In genomic region chr2:37894601-37895000, GRCh38 we compare ENCODE assay signal across 20 cellular contexts. TPM values are rescaled to one million over a fixed set of nuclear protein-coding genes. Genes with fewer than 3 reads are reported as not detected.
A peak's percentile ranks its signal among the peaks of the same experiment; 100 is the strongest.
DNase-seq lines count a peak whose midpoint lies in the region; ATAC-seq, FAIRE-seq and TF ChIP-seq lines count a peak whose summit lies in the region.
"Had no signal": no experiment of that assay in that cellular context is flagged by ENCODE, and none has a peak within 500 bp of the region (broad histone marks: within the 10 kb centered on the region; RNA-seq: fewer than 3 reads in every experiment).

No MANE protein-coding gene starts in this region.

- H3K4me1 ChIP-seq in hepatocyte (ENCODE audit: insufficient read depth) (peaks cover 10% of the 10 kb centered on the region), uterus (no peaks in the 10 kb centered on the region), trophoblast cell (ENCODE audit: control insufficient read depth in 1 of 2, insufficient read depth in 2 of 2, low read length in 2 of 2) (no peaks in the 10 kb centered on the region)
- H3K4me1 ChIP-seq: prostate gland had no signal

- H3K27ac ChIP-seq in hepatocyte (peak overlapping the region; percentile 64), uterus (peak overlapping the region; percentile 61), trophoblast cell (ENCODE audit: low read depth, low read length) (no peak overlapping the region)
- H3K27ac ChIP-seq: lower lobe of right lung, prostate gland had no signal

- no peak overlapping the region for H3K9ac ChIP-seq in trophoblast cell (ENCODE audit: low read length)

- TF ChIP-seq CTCF in hepatocyte (IDR thresholded peaks at IDR 0.05; ENCODE audit: poor library complexity) (no peak), uterus (IDR thresholded peaks at IDR 0.05) (no peak)

- WGBS in hepatocyte (ENCODE audit: low lambda C conversion rate, missing lambda C conversion rate): 49% methylated on average over 4 of the region's 4 CpGs
- WGBS in trophoblast cell (ENCODE audit: extremely low coverage, insufficient coverage, insufficient read length): no CpG with 5 or more reads among the region's 4 CpGs

- ATAC-seq in left cardiac atrium: peak; percentile 47 to 61
- ATAC-seq: activated CD8-positive, alpha-beta memory T cell treated with anti-CD3 and anti-CD28 coated beads, Interleukin-2, amount 10 ng/mL, durations not matched to agents 7 days and 5 days; naive thymus-derived CD4-positive, alpha-beta T cell; stimulated activated naive B cell treated with anti-CD40 and anti-IgM and Interleukin-4, amounts not matched to agents 10 μg/mL and 1 μg/mL and 100 μg/mL, for 72 hours; T-helper 17 cell had no signal

- no peak overlapping the region for H3K4ac ChIP-seq in trophoblast cell (ENCODE audit: low read depth, low read length)

- H3K79me1 ChIP-seq in trophoblast cell (ENCODE audit: low read length): no peaks in the 10 kb centered on the region

- no peak for TF ChIP-seq POLR2A in uterus (IDR thresholded peaks at IDR 0.05)

- H2AFZ ChIP-seq in hepatocyte (no peak overlapping the region), trophoblast cell (ENCODE audit: insufficient read depth, low read length, poor library complexity) (no peak overlapping the region)

- no peak overlapping the region for H2BK120ac ChIP-seq in trophoblast cell (ENCODE audit: insufficient read depth, low read length, poor library complexity)

- H3K4me3 ChIP-seq in hepatocyte (no peak overlapping the region), uterus (no peak overlapping the region), trophoblast cell (ENCODE audit: low read depth, low read length) (no peak overlapping the region)
- H3K4me3 ChIP-seq: lower lobe of right lung, prostate gland had no signal

- H4K20me1 ChIP-seq in hepatocyte (ENCODE audit: insufficient read depth, poor library complexity, severe bottlenecking): no peaks in the 10 kb centered on the region

- no peak overlapping the region for H4K91ac ChIP-seq in trophoblast cell (ENCODE audit: low read depth, low read length)

- no peak overlapping the region for H3K14ac ChIP-seq in trophoblast cell (ENCODE audit: low read length)

- H2AK5ac ChIP-seq in trophoblast cell (ENCODE audit: low read length): no peak overlapping the region

- H2BK5ac ChIP-seq in trophoblast cell (ENCODE audit: low read depth, low read length, poor library complexity): no peak overlapping the region

- no peaks in the 10 kb centered on the region for H3K27me3 ChIP-seq in hepatocyte
- no peaks in the 10 kb centered on the region for H3K27me3 ChIP-seq in uterus
- no peaks in the 10 kb centered on the region for H3K27me3 ChIP-seq in trophoblast cell (ENCODE audit: insufficient read depth, low read length)

- H3K79me2 ChIP-seq in hepatocyte: no peaks in the 10 kb centered on the region
- no peaks in the 10 kb centered on the region for H3K79me2 ChIP-seq in trophoblast cell (ENCODE audit: control insufficient read depth, insufficient read depth, low read length, poor library complexity)

- H3K9me2 ChIP-seq in hepatocyte (replicated peaks; ENCODE audit: insufficient read depth): no peaks in the 10 kb centered on the region

- no peak overlapping the region for H2BK12ac ChIP-seq in trophoblast cell (ENCODE audit: low read length)

- no peak for DNase-seq in left cardiac atrium
- DNase-seq in cardiac septum (ENCODE audit: low spot score): no peak
- no peak for DNase-seq in hepatocyte (ENCODE audit: low spot score)
- DNase-seq in uterus: no peak
- DNase-seq in HPDE6-E6E7 (ENCODE audit: extremely low spot score): no peak
- no peak for DNase-seq in trophoblast cell
- no peak for DNase-seq in stimulated activated CD4-positive, alpha-beta T cell treated with anti-CD3 and anti-CD28 coated beads, Interleukin-15, amount 100 ng/mL, for 24 hours
- DNase-seq: activated CD4-positive, CD25-positive, alpha-beta regulatory T cell; activated CD8-positive, alpha-beta memory T cell treated with anti-CD3 and anti-CD28 coated beads, Interleukin-2, amount 10 ng/mL, durations not matched to agents 7 days and 5 days; activated gamma-delta T cell treated with Interleukin-2 at 50 U/mL for 16 hours; COR-L47; dermis blood vessel endothelial cell; glutamatergic neuron; lower lobe of right lung; naive thymus-derived CD4-positive, alpha-beta T cell; NCI-H187; stimulated activated naive B cell treated with anti-CD40 and anti-IgM and Interleukin-4, amounts not matched to agents 10 μg/mL and 1 μg/mL and 100 μg/mL, for 72 hours; T-helper 17 cell had no signal

- H3K36me3 ChIP-seq in hepatocyte (replicated peaks; ENCODE audit: insufficient read depth, low read depth) (no peaks in the 10 kb centered on the region), uterus (no peaks in the 10 kb centered on the region), trophoblast cell (ENCODE audit: control insufficient read depth in 1 of 2, insufficient read depth in 2 of 2, low read length in 2 of 2) (no peaks in the 10 kb centered on the region)
- H3K36me3 ChIP-seq: lower lobe of right lung, prostate gland had no signal

- intact Hi-C loops in left cardiac atrium (cut with DNase I): loop anchor here in 1 of 2 donors (10.0 kb wide), 1 partner anchor 380 kb away; no protein-coding TSS in a partner anchor
- intact Hi-C loops in cardiac septum (cut with DNase I): loop anchor here (10.0 kb wide), 1 partner anchor 380 kb away; no protein-coding TSS in a partner anchor
- intact Hi-C loops in uterus (cut with DNase I; ENCODE audit: low total_unique reads): no loop called here

- no peak overlapping the region for H3K18ac ChIP-seq in trophoblast cell (ENCODE audit: low read length)

- no peak overlapping the region for H4K8ac ChIP-seq in trophoblast cell (ENCODE audit: low read depth, low read length)

- peak; percentile 28 for FAIRE-seq in TTC549 (lab: Jason Lieb, UNC)

- H3K4me2 ChIP-seq in hepatocyte: no peak overlapping the region
- H3K4me2 ChIP-seq in trophoblast cell (ENCODE audit: low read length): no peak overlapping the region

- no peak overlapping the region for H4K12ac ChIP-seq in trophoblast cell (ENCODE audit: low read depth, low read length)

- H3K9me3 ChIP-seq in hepatocyte (ENCODE audit: low read depth): no peaks in the 10 kb centered on the region
- no peaks in the 10 kb centered on the region for H3K9me3 ChIP-seq in uterus
- H3K9me3 ChIP-seq in trophoblast cell (ENCODE audit: insufficient read depth, low read depth, low read length): no peaks in the 10 kb centered on the region
- H3K9me3 ChIP-seq: lower lobe of right lung, prostate gland had no signal

- H3K23ac ChIP-seq in trophoblast cell (ENCODE audit: low read length): no peak overlapping the region

RNA-seq across cellular contexts. Expression of gene RMDN2, which starts 30.5 kb away (rescaled TPM):
- total RNA-seq in left cardiac atrium (1 to 10 TPM; 4.6 to 5.8 TPM), cardiac septum (4.8 TPM), hepatocyte (14.6 and 16.5 TPM in 2 replicates), uterus (10 to 100 TPM; 12.5 to 19.2 (median 14.3) TPM)
- 7.8 and 9.3 TPM in 2 replicates for polyA plus RNA-seq in hepatocyte
- polyA plus RNA-seq in trophoblast cell (2013): 1.0 and 1.1 TPM in 2 replicates
